ENCODE assay signal across 2 cellular contexts in the genomic region with DNA sequence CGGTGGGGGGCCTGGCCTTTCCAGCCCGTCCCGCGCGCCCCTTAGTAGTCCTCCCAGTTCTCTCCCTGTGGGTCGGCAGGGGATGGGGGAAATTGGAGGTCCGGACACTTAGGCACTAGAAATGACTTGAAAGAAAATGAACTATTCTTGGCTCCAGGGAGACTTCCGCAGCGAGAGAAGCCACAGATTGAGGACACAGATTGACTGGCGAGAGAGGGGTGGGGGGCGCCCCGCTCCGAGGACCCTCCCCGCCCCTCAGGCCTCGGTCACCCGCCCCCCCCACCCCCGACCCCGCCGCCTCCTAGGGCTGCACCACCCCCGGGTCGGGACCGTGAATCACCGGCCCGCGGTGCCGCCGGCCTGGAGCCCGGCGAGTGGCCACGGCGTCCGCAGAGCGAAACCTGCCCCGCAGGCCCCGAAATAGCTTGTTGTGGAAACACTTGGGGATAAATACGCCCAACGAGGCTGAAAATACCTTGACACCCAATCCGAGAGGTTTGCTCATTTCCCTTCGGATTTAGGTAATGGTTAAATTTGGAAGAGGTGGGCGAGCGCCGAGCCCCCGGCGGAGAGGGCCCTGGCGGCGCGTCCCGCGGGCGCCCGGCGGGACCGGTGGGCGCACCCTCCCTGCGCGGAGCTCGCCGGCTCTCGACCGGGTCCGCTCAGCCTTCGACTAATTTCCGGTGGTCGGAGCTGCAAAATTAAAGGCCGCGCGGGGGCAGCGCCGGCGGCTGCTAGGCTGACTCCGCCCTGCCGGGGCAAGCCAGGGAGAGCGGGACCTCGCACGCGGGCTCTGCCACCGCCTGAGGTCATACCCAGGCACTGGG.
TF ChIP-seq lines count a peak whose summit lies in the region.

A gene (minus strand): TSS at position 675 of the 827 bp plus-strand sequence. CDS start 3,438 bp downstream, outside the sequence.

TF ChIP-seq in GM12878, 131 proteins besides CTCF, POLR2A, EP300 and RAD21 (continued from another document):
- TF ChIP-seq, protein P1, sequence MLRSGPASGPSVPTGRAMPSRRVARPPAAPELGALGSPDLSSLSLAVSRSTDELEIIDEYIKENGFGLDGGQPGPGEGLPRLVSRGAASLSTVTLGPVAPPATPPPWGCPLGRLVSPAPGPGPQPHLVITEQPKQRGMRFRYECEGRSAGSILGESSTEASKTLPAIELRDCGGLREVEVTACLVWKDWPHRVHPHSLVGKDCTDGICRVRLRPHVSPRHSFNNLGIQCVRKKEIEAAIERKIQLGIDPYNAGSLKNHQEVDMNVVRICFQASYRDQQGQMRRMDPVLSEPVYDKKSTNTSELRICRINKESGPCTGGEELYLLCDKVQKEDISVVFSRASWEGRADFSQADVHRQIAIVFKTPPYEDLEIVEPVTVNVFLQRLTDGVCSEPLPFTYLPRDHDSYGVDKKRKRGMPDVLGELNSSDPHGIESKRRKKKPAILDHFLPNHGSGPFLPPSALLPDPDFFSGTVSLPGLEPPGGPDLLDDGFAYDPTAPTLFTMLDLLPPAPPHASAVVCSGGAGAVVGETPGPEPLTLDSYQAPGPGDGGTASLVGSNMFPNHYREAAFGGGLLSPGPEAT (IDR thresholded peaks at IDR 0.05; ENCODE audit: low read depth) = no peak
- TF ChIP-seq BACH1 (IDR thresholded peaks at IDR 0.05; ENCODE audit: borderline replicate concordance) (peak; percentile 62; the same call in 1 of the 2 replicates), TAF1 (IDR thresholded peaks at IDR 0.05; ENCODE audit: borderline replicate concordance, low read depth, low read length) (no peak), ZNF207 (IDR thresholded peaks at IDR 0.05; ENCODE audit: borderline replicate concordance) (peak; percentile 67; the same call in 1 of the 2 replicates), ETV6 (conservative IDR thresholded peaks at IDR 0.05 in 1 of 2, IDR thresholded peaks at IDR 0.05 in 1 of 2; ENCODE audit: borderline replicate concordance in 1 of 2, low read depth in 1 of 2) (no peak)
- TF ChIP-seq, protein P2, sequence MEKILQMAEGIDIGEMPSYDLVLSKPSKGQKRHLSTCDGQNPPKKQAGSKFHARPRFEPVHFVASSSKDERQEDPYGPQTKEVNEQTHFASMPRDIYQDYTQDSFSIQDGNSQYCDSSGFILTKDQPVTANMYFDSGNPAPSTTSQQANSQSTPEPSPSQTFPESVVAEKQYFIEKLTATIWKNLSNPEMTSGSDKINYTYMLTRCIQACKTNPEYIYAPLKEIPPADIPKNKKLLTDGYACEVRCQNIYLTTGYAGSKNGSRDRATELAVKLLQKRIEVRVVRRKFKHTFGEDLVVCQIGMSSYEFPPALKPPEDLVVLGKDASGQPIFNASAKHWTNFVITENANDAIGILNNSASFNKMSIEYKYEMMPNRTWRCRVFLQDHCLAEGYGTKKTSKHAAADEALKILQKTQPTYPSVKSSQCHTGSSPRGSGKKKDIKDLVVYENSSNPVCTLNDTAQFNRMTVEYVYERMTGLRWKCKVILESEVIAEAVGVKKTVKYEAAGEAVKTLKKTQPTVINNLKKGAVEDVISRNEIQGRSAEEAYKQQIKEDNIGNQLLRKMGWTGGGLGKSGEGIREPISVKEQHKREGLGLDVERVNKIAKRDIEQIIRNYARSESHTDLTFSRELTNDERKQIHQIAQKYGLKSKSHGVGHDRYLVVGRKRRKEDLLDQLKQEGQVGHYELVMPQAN (conservative IDR thresholded peaks at IDR 0.05) = peak; percentile 69

TF ChIP-seq in HepG2, 621 proteins besides CTCF, POLR2A, EP300 and RAD21 (continued from another document and continues in another):
- TF ChIP-seq, protein P3, sequence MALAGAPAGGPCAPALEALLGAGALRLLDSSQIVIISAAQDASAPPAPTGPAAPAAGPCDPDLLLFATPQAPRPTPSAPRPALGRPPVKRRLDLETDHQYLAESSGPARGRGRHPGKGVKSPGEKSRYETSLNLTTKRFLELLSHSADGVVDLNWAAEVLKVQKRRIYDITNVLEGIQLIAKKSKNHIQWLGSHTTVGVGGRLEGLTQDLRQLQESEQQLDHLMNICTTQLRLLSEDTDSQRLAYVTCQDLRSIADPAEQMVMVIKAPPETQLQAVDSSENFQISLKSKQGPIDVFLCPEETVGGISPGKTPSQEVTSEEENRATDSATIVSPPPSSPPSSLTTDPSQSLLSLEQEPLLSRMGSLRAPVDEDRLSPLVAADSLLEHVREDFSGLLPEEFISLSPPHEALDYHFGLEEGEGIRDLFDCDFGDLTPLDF (CRISPR knock-in tag; IDR thresholded peaks at IDR 0.05) = peak; percentile 52; the same call in 1 of the 2 replicates
- TF ChIP-seq, protein P4, sequence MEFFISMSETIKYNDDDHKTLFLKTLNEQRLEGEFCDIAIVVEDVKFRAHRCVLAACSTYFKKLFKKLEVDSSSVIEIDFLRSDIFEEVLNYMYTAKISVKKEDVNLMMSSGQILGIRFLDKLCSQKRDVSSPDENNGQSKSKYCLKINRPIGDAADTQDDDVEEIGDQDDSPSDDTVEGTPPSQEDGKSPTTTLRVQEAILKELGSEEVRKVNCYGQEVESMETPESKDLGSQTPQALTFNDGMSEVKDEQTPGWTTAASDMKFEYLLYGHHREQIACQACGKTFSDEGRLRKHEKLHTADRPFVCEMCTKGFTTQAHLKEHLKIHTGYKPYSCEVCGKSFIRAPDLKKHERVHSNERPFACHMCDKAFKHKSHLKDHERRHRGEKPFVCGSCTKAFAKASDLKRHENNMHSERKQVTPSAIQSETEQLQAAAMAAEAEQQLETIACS (CRISPR knock-in tag; IDR thresholded peaks at IDR 0.05) = no peak
- no peak for TF ChIP-seq TCF12 (IDR thresholded peaks at IDR 0.05)
- TF ChIP-seq TCF12 (CRISPR knock-in tag; IDR thresholded peaks at IDR 0.05) = no peak
- TF ChIP-seq, protein P5, sequence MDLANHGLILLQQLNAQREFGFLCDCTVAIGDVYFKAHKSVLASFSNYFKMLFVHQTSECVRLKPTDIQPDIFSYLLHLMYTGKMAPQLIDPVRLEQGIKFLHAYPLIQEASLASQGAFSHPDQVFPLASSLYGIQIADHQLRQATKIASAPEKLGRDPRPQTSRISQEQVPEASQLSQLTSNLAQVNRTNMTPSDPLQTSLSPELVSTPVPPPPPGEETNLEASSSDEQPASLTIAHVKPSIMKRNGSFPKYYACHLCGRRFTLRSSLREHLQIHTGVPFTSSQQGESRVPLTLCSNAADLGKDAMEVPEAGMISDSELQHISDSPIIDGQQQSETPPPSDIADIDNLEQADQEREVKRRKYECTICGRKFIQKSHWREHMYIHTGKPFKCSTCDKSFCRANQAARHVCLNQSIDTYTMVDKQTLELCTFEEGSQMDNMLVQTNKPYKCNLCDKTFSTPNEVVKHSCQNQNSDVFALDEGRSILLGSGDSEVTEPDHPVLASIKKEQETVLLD (CRISPR knock-in tag; IDR thresholded peaks at IDR 0.05; ENCODE audit: low read depth) = peak; percentile 44; the same call in 1 of the 2 replicates
- TF ChIP-seq, protein P6, sequence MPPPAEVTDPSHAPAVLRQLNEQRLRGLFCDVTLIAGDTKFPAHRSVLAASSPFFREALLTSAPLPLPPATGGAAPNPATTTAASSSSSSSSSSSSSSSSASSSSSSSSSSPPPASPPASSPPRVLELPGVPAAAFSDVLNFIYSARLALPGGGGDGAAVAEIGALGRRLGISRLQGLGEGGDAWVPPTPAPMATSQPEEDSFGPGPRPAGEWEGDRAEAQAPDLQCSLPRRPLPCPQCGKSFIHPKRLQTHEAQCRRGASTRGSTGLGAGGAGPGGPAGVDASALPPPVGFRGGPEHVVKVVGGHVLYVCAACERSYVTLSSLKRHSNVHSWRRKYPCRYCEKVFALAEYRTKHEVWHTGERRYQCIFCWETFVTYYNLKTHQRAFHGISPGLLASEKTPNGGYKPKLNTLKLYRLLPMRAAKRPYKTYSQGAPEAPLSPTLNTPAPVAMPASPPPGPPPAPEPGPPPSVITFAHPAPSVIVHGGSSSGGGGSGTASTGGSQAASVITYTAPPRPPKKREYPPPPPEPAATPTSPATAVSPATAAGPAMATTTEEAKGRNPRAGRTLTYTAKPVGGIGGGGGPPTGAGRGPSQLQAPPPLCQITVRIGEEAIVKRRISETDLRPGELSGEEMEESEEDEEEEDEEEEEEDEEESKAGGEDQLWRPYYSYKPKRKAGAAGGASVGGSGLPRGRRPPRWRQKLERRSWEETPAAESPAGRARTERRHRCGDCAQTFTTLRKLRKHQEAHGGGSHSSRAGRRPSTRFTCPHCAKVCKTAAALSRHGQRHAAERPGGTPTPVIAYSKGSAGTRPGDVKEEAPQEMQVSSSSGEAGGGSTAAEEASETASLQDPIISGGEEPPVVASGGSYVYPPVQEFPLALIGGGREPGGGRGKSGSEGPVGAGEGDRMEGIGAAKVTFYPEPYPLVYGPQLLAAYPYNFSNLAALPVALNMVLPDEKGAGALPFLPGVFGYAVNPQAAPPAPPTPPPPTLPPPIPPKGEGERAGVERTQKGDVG (CRISPR knock-in tag; IDR thresholded peaks at IDR 0.05; ENCODE audit: borderline replicate concordance) = no peak
- TF ChIP-seq, protein P7, sequence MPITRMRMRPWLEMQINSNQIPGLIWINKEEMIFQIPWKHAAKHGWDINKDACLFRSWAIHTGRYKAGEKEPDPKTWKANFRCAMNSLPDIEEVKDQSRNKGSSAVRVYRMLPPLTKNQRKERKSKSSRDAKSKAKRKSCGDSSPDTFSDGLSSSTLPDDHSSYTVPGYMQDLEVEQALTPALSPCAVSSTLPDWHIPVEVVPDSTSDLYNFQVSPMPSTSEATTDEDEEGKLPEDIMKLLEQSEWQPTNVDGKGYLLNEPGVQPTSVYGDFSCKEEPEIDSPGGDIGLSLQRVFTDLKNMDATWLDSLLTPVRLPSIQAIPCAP (CRISPR knock-in tag; IDR thresholded peaks at IDR 0.05; ENCODE audit: low read depth) = no peak
- TF ChIP-seq ZBTB38 (CRISPR knock-in tag; IDR thresholded peaks at IDR 0.05) = peak; percentile 56; the same call in 1 of the 2 replicates
- peak; percentile 32; the same call in 1 of the 2 replicates for TF ChIP-seq KDM4B (CRISPR knock-in tag; IDR thresholded peaks at IDR 0.05)
- TF ChIP-seq ZBTB21 (CRISPR knock-in tag; IDR thresholded peaks at IDR 0.05) = no peak
- TF ChIP-seq, protein P8, sequence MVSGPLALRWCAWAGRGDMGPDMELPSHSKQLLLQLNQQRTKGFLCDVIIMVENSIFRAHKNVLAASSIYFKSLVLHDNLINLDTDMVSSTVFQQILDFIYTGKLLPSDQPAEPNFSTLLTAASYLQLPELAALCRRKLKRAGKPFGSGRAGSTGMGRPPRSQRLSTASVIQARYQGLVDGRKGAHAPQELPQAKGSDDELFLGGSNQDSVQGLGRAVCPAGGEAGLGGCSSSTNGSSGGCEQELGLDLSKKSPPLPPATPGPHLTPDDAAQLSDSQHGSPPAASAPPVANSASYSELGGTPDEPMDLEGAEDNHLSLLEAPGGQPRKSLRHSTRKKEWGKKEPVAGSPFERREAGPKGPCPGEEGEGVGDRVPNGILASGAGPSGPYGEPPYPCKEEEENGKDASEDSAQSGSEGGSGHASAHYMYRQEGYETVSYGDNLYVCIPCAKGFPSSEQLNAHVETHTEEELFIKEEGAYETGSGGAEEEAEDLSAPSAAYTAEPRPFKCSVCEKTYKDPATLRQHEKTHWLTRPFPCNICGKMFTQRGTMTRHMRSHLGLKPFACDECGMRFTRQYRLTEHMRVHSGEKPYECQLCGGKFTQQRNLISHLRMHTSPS (CRISPR knock-in tag; IDR thresholded peaks at IDR 0.05; ENCODE audit: low read depth) = peak; percentile 56; the same call in 1 of the 2 replicates
- TF ChIP-seq, protein P9, sequence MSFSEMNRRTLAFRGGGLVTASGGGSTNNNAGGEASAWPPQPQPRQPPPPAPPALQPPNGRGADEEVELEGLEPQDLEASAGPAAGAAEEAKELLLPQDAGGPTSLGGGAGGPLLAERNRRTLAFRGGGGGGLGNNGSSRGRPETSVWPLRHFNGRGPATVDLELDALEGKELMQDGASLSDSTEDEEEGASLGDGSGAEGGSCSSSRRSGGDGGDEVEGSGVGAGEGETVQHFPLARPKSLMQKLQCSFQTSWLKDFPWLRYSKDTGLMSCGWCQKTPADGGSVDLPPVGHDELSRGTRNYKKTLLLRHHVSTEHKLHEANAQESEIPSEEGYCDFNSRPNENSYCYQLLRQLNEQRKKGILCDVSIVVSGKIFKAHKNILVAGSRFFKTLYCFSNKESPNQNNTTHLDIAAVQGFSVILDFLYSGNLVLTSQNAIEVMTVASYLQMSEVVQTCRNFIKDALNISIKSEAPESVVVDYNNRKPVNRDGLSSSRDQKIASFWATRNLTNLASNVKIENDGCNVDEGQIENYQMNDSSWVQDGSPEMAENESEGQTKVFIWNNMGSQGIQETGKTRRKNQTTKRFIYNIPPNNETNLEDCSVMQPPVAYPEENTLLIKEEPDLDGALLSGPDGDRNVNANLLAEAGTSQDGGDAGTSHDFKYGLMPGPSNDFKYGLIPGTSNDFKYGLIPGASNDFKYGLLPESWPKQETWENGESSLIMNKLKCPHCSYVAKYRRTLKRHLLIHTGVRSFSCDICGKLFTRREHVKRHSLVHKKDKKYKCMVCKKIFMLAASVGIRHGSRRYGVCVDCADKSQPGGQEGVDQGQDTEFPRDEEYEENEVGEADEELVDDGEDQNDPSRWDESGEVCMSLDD (CRISPR knock-in tag; IDR thresholded peaks at IDR 0.05; ENCODE audit: borderline replicate concordance) = no peak
- TF ChIP-seq, protein P10, sequence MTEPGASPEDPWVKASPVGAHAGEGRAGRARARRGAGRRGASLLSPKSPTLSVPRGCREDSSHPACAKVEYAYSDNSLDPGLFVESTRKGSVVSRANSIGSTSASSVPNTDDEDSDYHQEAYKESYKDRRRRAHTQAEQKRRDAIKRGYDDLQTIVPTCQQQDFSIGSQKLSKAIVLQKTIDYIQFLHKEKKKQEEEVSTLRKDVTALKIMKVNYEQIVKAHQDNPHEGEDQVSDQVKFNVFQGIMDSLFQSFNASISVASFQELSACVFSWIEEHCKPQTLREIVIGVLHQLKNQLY (CRISPR knock-in tag; IDR thresholded peaks at IDR 0.05) = no peak
- 0 out of 2 replicates have a peak, but pooled peaks have one; percentile 36 for TF ChIP-seq ZSCAN29 (CRISPR knock-in tag; conservative IDR thresholded peaks at IDR 0.05)
- TF ChIP-seq KMT2A (CRISPR knock-in tag; IDR thresholded peaks at IDR 0.05) = peak; percentile 57; the same call in 1 of the 2 replicates
- 0 out of 2 replicates have a peak, but pooled peaks have one; percentile 33 for TF ChIP-seq NRL (CRISPR knock-in tag; IDR thresholded peaks at IDR 0.05; ENCODE audit: borderline replicate concordance)
- TF ChIP-seq ZNF232 (CRISPR knock-in tag; IDR thresholded peaks at IDR 0.05; ENCODE audit: borderline replicate concordance) = peak; percentile 74
- peak; percentile 23; the same call in 1 of the 2 replicates for TF ChIP-seq MEIS2 (CRISPR knock-in tag; IDR thresholded peaks at IDR 0.05)
- 0 out of 2 replicates have a peak, but pooled peaks have one; percentile 64 for TF ChIP-seq BORCS8-MEF2B (CRISPR knock-in tag; IDR thresholded peaks at IDR 0.05)
- peak; percentile 69; the same call in 1 of the 2 replicates for TF ChIP-seq ZNF747 (CRISPR knock-in tag; IDR thresholded peaks at IDR 0.05; ENCODE audit: borderline replicate concordance)
- peak; percentile 10 for TF ChIP-seq TEAD3 (CRISPR knock-in tag; optimal IDR thresholded peaks at IDR 0.05; ENCODE audit: borderline replicate concordance)
- TF ChIP-seq, protein P11, sequence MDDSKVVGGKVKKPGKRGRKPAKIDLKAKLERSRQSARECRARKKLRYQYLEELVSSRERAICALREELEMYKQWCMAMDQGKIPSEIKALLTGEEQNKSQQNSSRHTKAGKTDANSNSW (CRISPR knock-in tag; IDR thresholded peaks at IDR 0.05; ENCODE audit: borderline replicate concordance) = 0 out of 2 replicates have a peak, but pooled peaks have one; percentile 58
- peak; percentile 62 for TF ChIP-seq ZFY (CRISPR knock-in tag; IDR thresholded peaks at IDR 0.05)
- peak; percentile 91 for TF ChIP-seq RBFOX2 (IDR thresholded peaks at IDR 0.05; ENCODE audit: low read depth, low read length)
- TF ChIP-seq BRCA1 (CRISPR knock-in tag; IDR thresholded peaks at IDR 0.05) = 0 out of 2 replicates have a peak, but pooled peaks have one; percentile 28
- TF ChIP-seq HMG20A (CRISPR knock-in tag; IDR thresholded peaks at IDR 0.05; ENCODE audit: borderline replicate concordance) = no peak
